8 cellular contexts compared by ENCODE assay signal in the genomic region with DNA sequence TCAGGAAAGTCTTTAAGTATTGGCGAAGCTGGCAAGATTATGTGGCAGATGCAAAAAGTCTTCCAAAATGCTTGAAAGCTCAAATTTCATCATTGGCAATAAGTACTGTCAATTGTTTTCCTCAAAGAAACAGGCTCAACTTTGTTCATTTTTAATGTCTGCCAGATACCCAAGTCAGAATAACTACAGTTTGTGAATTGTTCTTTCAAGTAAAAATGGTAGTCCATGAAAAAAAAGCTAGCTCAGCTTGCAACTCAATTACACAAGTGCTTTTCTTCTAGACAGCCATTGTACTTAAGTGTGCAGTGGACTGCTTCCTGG.
DNase-seq lines count a peak whose midpoint lies in the region; ATAC-seq and TF ChIP-seq lines count a peak whose summit lies in the region.

No MANE protein-coding gene starts in this region.

- peak overlapping the region; percentile 75 for H3K4me3 ChIP-seq in iPS-18a (ENCODE audit: low read length)

- no peaks in the 10 kb centered on the region for H3K36me3 Mint-ChIP-seq in activated CD4-positive, alpha-beta T cell treated with anti-CD3 and anti-CD28 coated beads, Interleukin-2, amount 10 ng/mL, durations not matched to agents 24 days and 14 days (ENCODE audit: low read depth)
- H3K36me3 Mint-ChIP-seq in activated B cell treated with CpG ODN at 0.5 μM for 24 hours (ENCODE audit: low read depth): peaks cover 15% of the 10 kb centered on the region

- H3K4me1 Mint-ChIP-seq in activated CD4-positive, alpha-beta T cell treated with anti-CD3 and anti-CD28 coated beads, Interleukin-2, amount 10 ng/mL, durations not matched to agents 24 days and 14 days: peaks cover 45% of the 10 kb centered on the region
- peaks cover 50% of the 10 kb centered on the region for H3K4me1 Mint-ChIP-seq in activated B cell treated with CpG ODN at 0.5 μM for 24 hours

- H3K27ac ChIP-seq in iPS-18a (ENCODE audit: low read length) (no peak overlapping the region), substantia nigra (ENCODE audit: low read depth, low read length, poor library complexity, severe bottlenecking) (peak overlapping the region; percentile 89)

- no peak for DNase-seq in activated CD4-positive, alpha-beta T cell treated with anti-CD3 and anti-CD28 coated beads, Interleukin-2, amount 10 ng/mL, durations not matched to agents 24 days and 14 days
- no peak for DNase-seq in activated CD4-positive, alpha-beta T cell treated with anti-CD3 and anti-CD28 coated beads for 1 hour
- DNase-seq in activated B cell treated with CpG ODN at 0.5 μM for 24 hours: no peak
- DNase-seq in substantia nigra (lab: John Stamatoyannopoulos, UW): no peak
- DNase-seq in HuH-7 (ENCODE audit: low spot score): no peak
- DNase-seq in cerebellar nuclear complex (lab: John Stamatoyannopoulos, UW): no peak
- no peak for DNase-seq in middle frontal gyrus (ENCODE audit: extremely low spot score, low spot score)

- CTCF ChIA-PET in activated B cell treated with CpG ODN at 0.5 μM for 24 hours (lab: Charles Lee): interaction anchor here (1.7 to 3.7 kb wide), 3 partner anchors 70 to 88 kb away, joined by 10 to 26 read pairs (median 20); a partner anchor contains a TSS

- peak overlapping the region; percentile 99 for H3K27ac Mint-ChIP-seq in activated CD4-positive, alpha-beta T cell treated with anti-CD3 and anti-CD28 coated beads, Interleukin-2, amount 10 ng/mL, durations not matched to agents 24 days and 14 days
- peak overlapping the region; percentile 98 for H3K27ac Mint-ChIP-seq in activated B cell treated with CpG ODN at 0.5 μM for 24 hours

- H3K9me3 Mint-ChIP-seq in activated CD4-positive, alpha-beta T cell treated with anti-CD3 and anti-CD28 coated beads, Interleukin-2, amount 10 ng/mL, durations not matched to agents 24 days and 14 days: no peaks in the 10 kb centered on the region
- no peaks in the 10 kb centered on the region for H3K9me3 Mint-ChIP-seq in activated B cell treated with CpG ODN at 0.5 μM for 24 hours

- intact Hi-C loops in activated CD4-positive, alpha-beta T cell treated with anti-CD3 and anti-CD28 coated beads, Interleukin-2, amount 10 ng/mL, durations not matched to agents 24 days and 14 days (cut with micrococcal nuclease): loop anchor here (1.0 to 10.0 kb wide), 3 partner anchors 53 to 1279 kb away; a partner anchor contains a TSS
- intact Hi-C loops in activated B cell treated with CpG ODN at 0.5 μM for 24 hours (cut with micrococcal nuclease): loop anchor here (5.0 to 10.0 kb wide), 3 partner anchors 387 to 1301 kb away; a partner anchor contains a TSS

- H3K9ac ChIP-seq in iPS-18a (ENCODE audit: low read length): no peak overlapping the region

- no peaks in the 10 kb centered on the region for H3K36me3 ChIP-seq in iPS-18a (ENCODE audit: control insufficient read depth, low read depth, low read length)

- H3K9me3 ChIP-seq in iPS-18a (ENCODE audit: control insufficient read depth, low read depth, low read length): no peaks in the 10 kb centered on the region

- no peak for ATAC-seq in activated B cell treated with CpG ODN at 0.5 μM for 24 hours (ENCODE audit: low read depth)

- H3K27me3 ChIP-seq in iPS-18a (ENCODE audit: control insufficient read depth, insufficient read depth, low read length): peaks cover 16% of the 10 kb centered on the region

- peaks cover 57% of the 10 kb centered on the region for H3K4me1 ChIP-seq in iPS-18a (ENCODE audit: control insufficient read depth, low read depth, low read length)

- H3K4me3 Mint-ChIP-seq in activated CD4-positive, alpha-beta T cell treated with anti-CD3 and anti-CD28 coated beads, Interleukin-2, amount 10 ng/mL, durations not matched to agents 24 days and 14 days: peak overlapping the region; percentile 95
- peak overlapping the region; percentile 97 for H3K4me3 Mint-ChIP-seq in activated B cell treated with CpG ODN at 0.5 μM for 24 hours

- POLR2A ChIA-PET in activated B cell treated with CpG ODN at 0.5 μM for 24 hours (lab: Charles Lee): interaction anchor here (0.5 to 9.5 kb wide), 8 partner anchors 14 to 205 kb away, joined by 3 to 256 read pairs (median 8); a partner anchor contains a TSS

- H3K27me3 Mint-ChIP-seq in activated CD4-positive, alpha-beta T cell treated with anti-CD3 and anti-CD28 coated beads, Interleukin-2, amount 10 ng/mL, durations not matched to agents 24 days and 14 days: no peaks in the 10 kb centered on the region
- H3K27me3 Mint-ChIP-seq in activated B cell treated with CpG ODN at 0.5 μM for 24 hours: no peaks in the 10 kb centered on the region

- no peak for TF ChIP-seq CTCF in activated B cell treated with CpG ODN at 0.5 μM for 24 hours (IDR thresholded peaks at IDR 0.05)
